In genomic region chr16:56274369-56274768, GRCh38 we compare ENCODE assay signal across 27 cellular contexts.
"Had no signal": no experiment of that assay in that cellular context is flagged by ENCODE, and none has a peak within 500 bp of the region (broad histone marks: within the 10 kb centered on the region; RNA-seq: fewer than 3 reads in every experiment).

No MANE protein-coding gene starts in this region.

- H3K4me1 ChIP-seq: lower lobe of right lung, pancreas, prostate gland, suprapubic skin, tibial nerve had no signal

- H3K4me3 ChIP-seq: lower lobe of right lung, pancreas, prostate gland, skin epidermis, stomach, suprapubic skin, tibial nerve, uterus had no signal

- H3K9me3 ChIP-seq: lower lobe of right lung, pancreas, prostate gland, stomach, suprapubic skin, tibial nerve, uterus had no signal

- DNase-seq: hippocampal formation; kidney glomerular epithelial cell; left cardiac atrium; left ventricle myocardium superior; lower lobe of right lung; mammary epithelial cell; mesenchymal stem cell; naive thymus-derived CD8-positive, alpha-beta T cell; nucleus accumbens; posterior cingulate gyrus; retina; right cardiac atrium; stimulated activated CD4-positive, alpha-beta T cell treated with anti-CD3 and anti-CD28 coated beads, Interleukin-12 subunit alpha, Interleukin-12 subunit beta, amount 100 ng/mL, for 4 hours; stimulated activated CD4-positive, alpha-beta T cell treated with anti-CD3 and anti-CD28 coated beads, Interleukin-15, amount 100 ng/mL, for 24 hours; stimulated activated CD4-positive, alpha-beta T cell treated with anti-CD3 and anti-CD28 coated beads, Interleukin-2, amount 100 ng/mL, for 24 hours; stimulated activated CD4-positive, alpha-beta T cell treated with anti-CD3 and anti-CD28 coated beads, Interleukin-4, amount 100 ng/mL, for 1 hour; stimulated activated naive B cell treated with anti-CD40 and anti-IgM and Interleukin-4, amounts not matched to agents 10 μg/mL and 1 μg/mL and 100 μg/mL, for 72 hours; stimulated activated naive CD8-positive, alpha-beta T cell treated with anti-CD3 and anti-CD28 coated beads, Interleukin-15, Interleukin-2, amounts not matched to agents 100 U/mL and 50 U/mL, for 24 hours; stomach; uterus had no signal

- H3K36me3 ChIP-seq: lower lobe of right lung, pancreas, prostate gland, stomach, suprapubic skin, tibial nerve, uterus had no signal

- ATAC-seq: left lobe of liver; naive thymus-derived CD8-positive, alpha-beta T cell; pancreas; right cardiac atrium; sciatic nerve; stimulated activated naive B cell treated with anti-CD40 and anti-IgM and Interleukin-4, amounts not matched to agents 10 μg/mL and 1 μg/mL and 100 μg/mL, for 72 hours; stimulated activated naive CD8-positive, alpha-beta T cell treated with anti-CD3 and anti-CD28 coated beads, Interleukin-15, Interleukin-2, amounts not matched to agents 100 U/mL and 50 U/mL, for 24 hours had no signal

- H3K27ac ChIP-seq: lower lobe of right lung, pancreas, prostate gland, skin epidermis, stomach, suprapubic skin, tibial nerve, uterus had no signal
